8 cellular contexts compared by ENCODE assay signal in the genomic region with DNA sequence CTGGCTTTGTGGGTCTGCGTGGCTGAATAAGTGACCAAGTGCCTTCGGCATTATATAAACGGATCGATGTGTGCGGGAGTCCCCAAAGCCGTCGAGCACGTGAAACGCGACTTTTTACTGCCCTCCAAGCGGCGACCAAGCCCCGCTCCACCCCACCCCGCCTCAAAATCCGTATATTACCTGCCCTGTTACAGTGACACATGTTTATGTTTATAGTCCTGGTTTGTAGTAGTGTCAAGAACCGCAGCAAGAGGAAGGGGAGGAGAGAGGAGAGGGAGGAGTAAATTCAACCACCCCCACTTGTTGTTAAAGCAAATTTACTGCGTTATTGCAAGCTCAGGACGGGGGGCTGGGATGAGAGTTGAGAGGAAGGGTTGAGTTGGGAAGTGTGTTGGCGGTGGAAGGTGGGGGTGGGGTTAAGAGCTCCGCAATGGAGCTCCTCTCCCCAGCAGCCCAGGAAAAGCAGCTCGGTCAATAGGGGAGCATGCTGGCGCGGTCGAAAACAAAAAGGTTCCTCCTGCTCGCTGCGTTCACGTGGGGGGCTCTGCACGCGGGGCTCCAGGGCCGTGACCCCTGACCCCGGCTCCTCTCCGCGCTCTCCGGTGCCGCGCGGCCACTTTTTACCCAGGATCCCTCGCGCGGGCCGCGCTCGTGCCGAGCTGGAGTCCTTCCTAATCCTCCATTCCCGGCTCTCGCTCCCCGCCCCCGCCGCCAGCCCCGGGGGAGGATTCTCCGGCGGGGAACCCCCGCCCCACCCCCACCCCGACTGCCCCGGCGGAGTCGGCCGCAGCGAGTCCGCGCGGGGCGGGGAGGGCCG. TPM values are rescaled to one million over a fixed set of nuclear protein-coding genes. Genes with fewer than 3 reads are reported as not detected.
A peak's percentile ranks its signal among the peaks of the same experiment; 100 is the strongest.
DNase-seq lines count a peak whose midpoint lies in the region; ATAC-seq lines count a peak whose summit lies in the region.

Gene SKIDA1, minus strand, starts transcription at position 316 of the 817 bp plus-strand sequence. CDS start 7,860 bp downstream, outside the sequence.

- DNase-seq in GM03348 (ENCODE audit: low spot score) (peak; percentile 87), NCI-H128 (lab: John Stamatoyannopoulos, UW; ENCODE audit: unreplicated experiment) (peak; percentile 52), SW 1271 (lab: John Stamatoyannopoulos, UW) (peak; percentile 41 to 45), anterior cingulate cortex (lab: John Stamatoyannopoulos, UW) (peak in 57 of 58 donors; percentile 24 to 92 (median 81)), left ventricle myocardium superior (peak; percentile 94), posterior vena cava (ENCODE audit: low spot score) (peak; percentile 96)
- no peak for DNase-seq in NK-92 treated with Interleukin-12 subunit alpha and Interleukin-12 subunit beta, amount 100 ng/mL, for 24 hours (lab: John Stamatoyannopoulos, UW)

- ATAC-seq in HG02610 (IDR thresholded peaks at IDR 0.05; ENCODE audit: unreplicated experiment) (peak; percentile 50), left ventricle myocardium superior (peak; percentile 86)

- intact Hi-C loops in left ventricle myocardium superior (cut with micrococcal nuclease) (no loop called here), posterior vena cava (cut with DNase I) (no loop called here)

RNA-seq across cellular contexts. Expression of gene SKIDA1, which starts in this region (rescaled TPM):
- 3.6 TPM for total RNA-seq in left ventricle myocardium superior
- 1 to 10 TPM in 1 of 2 donors, under 1 TPM in 1; 0.33 to 1.2 TPM for total RNA-seq in posterior vena cava
